Comparison of ENCODE assay signal across 23 cellular contexts in genomic region chr16:68117884-68118283, GRCh38. TPM values are rescaled to one million over a fixed set of nuclear protein-coding genes. Genes with fewer than 3 reads are reported as not detected.
A peak's percentile ranks its signal among the peaks of the same experiment; 100 is the strongest.
DNase-seq lines count a peak whose midpoint lies in the region; ATAC-seq and TF ChIP-seq lines count a peak whose summit lies in the region.
"Had no signal": no experiment of that assay in that cellular context is flagged by ENCODE, and none has a peak within 500 bp of the region (broad histone marks: within the 10 kb centered on the region; RNA-seq: fewer than 3 reads in every experiment).

No MANE protein-coding gene starts in this region.

- CTCF ChIA-PET in activated CD8-positive, alpha-beta T cell treated with anti-CD3 and anti-CD28 coated beads for 36 hours (lab: Charles Lee): interaction anchor here (0.8 to 6.3 kb wide), 10 partner anchors 9 to 110 kb away, joined by 3 to 46 read pairs (median 4); no protein-coding TSS in a partner anchor
- CTCF ChIA-PET in activated CD8-positive, alpha-beta T cell treated with anti-CD3 and anti-CD28 coated beads, Interleukin-2, amount 10 ng/mL, durations not matched to agents 7 days and 5 days (lab: Charles Lee): interaction anchor here (1.3 to 5.3 kb wide), 3 partner anchors 22 to 31 kb away, joined by 4 to 40 read pairs (median 5); no protein-coding TSS in a partner anchor

- H3K36me3 Mint-ChIP-seq in activated CD8-positive, alpha-beta T cell treated with anti-CD3 and anti-CD28 coated beads for 36 hours (ENCODE audit: low read depth): peaks cover 25% of the 10 kb centered on the region
- H3K36me3 Mint-ChIP-seq in activated CD8-positive, alpha-beta T cell treated with anti-CD3 and anti-CD28 coated beads, Interleukin-2, amount 10 ng/mL, durations not matched to agents 7 days and 5 days (ENCODE audit: low read depth): peaks cover 28% of the 10 kb centered on the region
- peaks cover 3% of the 10 kb centered on the region for H3K36me3 Mint-ChIP-seq in activated naive CD8-positive, alpha-beta T cell

- H3K4me3 ChIP-seq in GM12865 (ENCODE audit: low read depth, low read length) (no peak overlapping the region), neutrophil (ENCODE audit: low read depth in 1 of 2, low read length in 1 of 2) (no peak overlapping the region)
- H3K4me3 ChIP-seq: breast epithelium, coronary artery, suprapubic skin, uterus had no signal

- no peaks in the 10 kb centered on the region for H3K9me3 Mint-ChIP-seq in activated CD8-positive, alpha-beta T cell treated with anti-CD3 and anti-CD28 coated beads for 36 hours
- no peaks in the 10 kb centered on the region for H3K9me3 Mint-ChIP-seq in activated CD8-positive, alpha-beta T cell treated with anti-CD3 and anti-CD28 coated beads, Interleukin-2, amount 10 ng/mL, durations not matched to agents 7 days and 5 days (ENCODE audit: insufficient read depth)
- no peaks in the 10 kb centered on the region for H3K9me3 Mint-ChIP-seq in activated naive CD8-positive, alpha-beta T cell (ENCODE audit: low read depth)

- H3K4me1 ChIP-seq in neutrophil (ENCODE audit: control insufficient read depth in 1 of 2, insufficient read depth in 1 of 2, low read depth in 1 of 2, low read length in 1 of 2): peaks cover 10 to 15% of the 10 kb centered on the region in 2 experiments
- H3K4me1 ChIP-seq: breast epithelium had no signal

- POLR2A ChIA-PET in activated CD8-positive, alpha-beta T cell treated with anti-CD3 and anti-CD28 coated beads for 36 hours (lab: Charles Lee): interaction anchor here (1.1 to 1.6 kb wide), 2 partner anchors 10 to 25 kb away, joined by 4 read pairs; no protein-coding TSS in a partner anchor
- POLR2A ChIA-PET in activated CD8-positive, alpha-beta T cell treated with anti-CD3 and anti-CD28 coated beads, Interleukin-2, amount 10 ng/mL, durations not matched to agents 7 days and 5 days (lab: Charles Lee): interaction anchor here (0.9 kb wide), 1 partner anchor 8 kb away, joined by 3 read pairs; no protein-coding TSS in a partner anchor

- H3K27ac Mint-ChIP-seq in activated CD8-positive, alpha-beta T cell treated with anti-CD3 and anti-CD28 coated beads for 36 hours: peak overlapping the region; percentile 60
- no peak overlapping the region for H3K27ac Mint-ChIP-seq in activated CD8-positive, alpha-beta T cell treated with anti-CD3 and anti-CD28 coated beads, Interleukin-2, amount 10 ng/mL, durations not matched to agents 7 days and 5 days
- peak overlapping the region; percentile 18 for H3K27ac Mint-ChIP-seq in activated naive CD8-positive, alpha-beta T cell

- H3K4me1 Mint-ChIP-seq in activated CD8-positive, alpha-beta T cell treated with anti-CD3 and anti-CD28 coated beads for 36 hours (ENCODE audit: low read depth): peaks cover 86% of the 10 kb centered on the region
- H3K4me1 Mint-ChIP-seq in activated CD8-positive, alpha-beta T cell treated with anti-CD3 and anti-CD28 coated beads, Interleukin-2, amount 10 ng/mL, durations not matched to agents 7 days and 5 days (ENCODE audit: low read depth): peaks cover 83% of the 10 kb centered on the region
- H3K4me1 Mint-ChIP-seq in activated naive CD8-positive, alpha-beta T cell (ENCODE audit: low read depth): peaks cover 94% of the 10 kb centered on the region

- peak; percentile 40 for ATAC-seq in activated CD8-positive, alpha-beta T cell treated with anti-CD3 and anti-CD28 coated beads for 36 hours
- no peak for ATAC-seq in activated CD8-positive, alpha-beta T cell treated with anti-CD3 and anti-CD28 coated beads, Interleukin-2, amount 10 ng/mL, durations not matched to agents 7 days and 5 days
- ATAC-seq: PC-3, sciatic nerve had no signal

- peak overlapping the region; percentile 19 for H3K27ac ChIP-seq in neutrophil
- H3K27ac ChIP-seq: breast epithelium, C4-2B, coronary artery, suprapubic skin, uterus had no signal

- no peaks in the 10 kb centered on the region for H3K27me3 ChIP-seq in neutrophil
- H3K27me3 ChIP-seq: breast epithelium, suprapubic skin, uterus had no signal

- DNase-seq in activated CD8-positive, alpha-beta T cell treated with anti-CD3 and anti-CD28 coated beads for 36 hours: peak; percentile 18
- no peak for DNase-seq in activated CD8-positive, alpha-beta T cell treated with anti-CD3 and anti-CD28 coated beads, Interleukin-2, amount 10 ng/mL, durations not matched to agents 7 days and 5 days
- peak; percentile 30 for DNase-seq in GM12865 (ENCODE audit: low read depth)
- no peak for DNase-seq in dedifferentiated amniotic fluid mesenchymal stem cell (ENCODE audit: extremely low spot score)
- DNase-seq in effector CD8-positive, alpha-beta T cell (lab: John Stamatoyannopoulos, UW): no peak
- no peak for DNase-seq in C1 segment of cervical spinal cord (lab: John Stamatoyannopoulos, UW)
- DNase-seq: ACHN; activated CD4-positive, alpha-beta T cell treated with anti-CD3 and anti-CD28 coated beads, Interleukin-2, amount 50 U/mL, for 1 hour; GDM1; H7; NCI-H2081 treated with DMSO at 0.1 percent for 48 hours; NCI-H446 treated with DMSO at 0.1 percent for 48 hours; PC-3; posterior cingulate gyrus; Right ventricle myocardium superior; uterus had no signal

- H3K27me3 Mint-ChIP-seq in activated CD8-positive, alpha-beta T cell treated with anti-CD3 and anti-CD28 coated beads for 36 hours: no peaks in the 10 kb centered on the region
- no peaks in the 10 kb centered on the region for H3K27me3 Mint-ChIP-seq in activated CD8-positive, alpha-beta T cell treated with anti-CD3 and anti-CD28 coated beads, Interleukin-2, amount 10 ng/mL, durations not matched to agents 7 days and 5 days (ENCODE audit: low read depth)
- H3K27me3 Mint-ChIP-seq in activated naive CD8-positive, alpha-beta T cell: no peaks in the 10 kb centered on the region

- H3K9me3 ChIP-seq in neutrophil: no peaks in the 10 kb centered on the region
- H3K9me3 ChIP-seq: breast epithelium, suprapubic skin, uterus had no signal

- intact Hi-C loops in activated CD8-positive, alpha-beta T cell treated with anti-CD3 and anti-CD28 coated beads for 36 hours (cut with micrococcal nuclease): no loop called here

- no peak for TF ChIP-seq CTCF in activated CD8-positive, alpha-beta T cell treated with anti-CD3 and anti-CD28 coated beads for 36 hours (IDR thresholded peaks at IDR 0.05)
- no peak for TF ChIP-seq CTCF in GM12865 (IDR thresholded peaks at IDR 0.05; ENCODE audit: insufficient read depth, low read depth, low read length, missing control alignments)
- no peak for TF ChIP-seq CTCF in neutrophil (IDR thresholded peaks at IDR 0.05)

- H3K4me3 Mint-ChIP-seq in activated CD8-positive, alpha-beta T cell treated with anti-CD3 and anti-CD28 coated beads for 36 hours: no peak overlapping the region
- no peak overlapping the region for H3K4me3 Mint-ChIP-seq in activated CD8-positive, alpha-beta T cell treated with anti-CD3 and anti-CD28 coated beads, Interleukin-2, amount 10 ng/mL, durations not matched to agents 7 days and 5 days
- H3K4me3 Mint-ChIP-seq in activated naive CD8-positive, alpha-beta T cell: peak overlapping the region; percentile 17

- peaks cover 9% of the 10 kb centered on the region for H3K36me3 ChIP-seq in neutrophil
- H3K36me3 ChIP-seq: breast epithelium, uterus had no signal

RNA-seq across cellular contexts. Expression of gene NFATC3, which starts 32.7 kb away (rescaled TPM):
- 100 to 1,000 TPM; 102 to 104 TPM for total RNA-seq in activated CD8-positive, alpha-beta T cell treated with anti-CD3 and anti-CD28 coated beads for 36 hours
- 100 to 1,000 TPM; 166 to 169 TPM for total RNA-seq in activated CD8-positive, alpha-beta T cell treated with anti-CD3 and anti-CD28 coated beads, Interleukin-2, amount 10 ng/mL, durations not matched to agents 7 days and 5 days

Comparison
In these comparisons a context has a peak if more than half of its experiments do, and no peak if none do; other contexts are left out.
1. DNase-seq: peak in activated CD8-positive, alpha-beta T cell treated with anti-CD3 and anti-CD28 coated beads for 36 hours (single experiment) and GM12865 (single experiment); none in activated CD8-positive, alpha-beta T cell treated with anti-CD3 and anti-CD28 coated beads, Interleukin-2, amount 10 ng/mL, durations not matched to agents 7 days and 5 days (single experiment), dedifferentiated amniotic fluid mesenchymal stem cell (single experiment), effector CD8-positive, alpha-beta T cell (single experiment) and C1 segment of cervical spinal cord (0 of 14).